ENCODE assay signal across 2 cellular contexts in the genomic region with DNA sequence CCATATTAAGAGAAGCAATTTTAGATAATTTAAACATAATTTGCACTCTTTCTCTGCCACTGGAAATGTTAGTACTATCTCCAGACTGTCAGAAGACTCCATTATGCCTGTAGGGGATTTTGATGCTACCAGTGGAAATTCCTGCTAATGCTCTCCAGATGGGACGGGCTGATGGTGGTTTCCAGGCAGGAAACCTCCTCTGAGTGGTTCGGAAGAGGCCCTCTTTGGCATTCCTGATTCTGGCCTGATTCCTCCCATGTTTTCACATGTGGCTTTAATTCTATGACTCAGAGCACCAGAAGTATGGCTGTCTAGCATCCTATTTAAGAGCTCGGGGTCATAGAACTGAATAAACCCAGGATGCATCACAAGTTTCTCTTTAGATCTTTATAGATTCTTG.
TF ChIP-seq lines count a peak whose summit lies in the region.

No MANE protein-coding gene starts in this region.

TF ChIP-seq in GM23338, 12 proteins besides CTCF, POLR2A, EP300 and RAD21 (continued from another document):
- TF ChIP-seq, protein P1, sequence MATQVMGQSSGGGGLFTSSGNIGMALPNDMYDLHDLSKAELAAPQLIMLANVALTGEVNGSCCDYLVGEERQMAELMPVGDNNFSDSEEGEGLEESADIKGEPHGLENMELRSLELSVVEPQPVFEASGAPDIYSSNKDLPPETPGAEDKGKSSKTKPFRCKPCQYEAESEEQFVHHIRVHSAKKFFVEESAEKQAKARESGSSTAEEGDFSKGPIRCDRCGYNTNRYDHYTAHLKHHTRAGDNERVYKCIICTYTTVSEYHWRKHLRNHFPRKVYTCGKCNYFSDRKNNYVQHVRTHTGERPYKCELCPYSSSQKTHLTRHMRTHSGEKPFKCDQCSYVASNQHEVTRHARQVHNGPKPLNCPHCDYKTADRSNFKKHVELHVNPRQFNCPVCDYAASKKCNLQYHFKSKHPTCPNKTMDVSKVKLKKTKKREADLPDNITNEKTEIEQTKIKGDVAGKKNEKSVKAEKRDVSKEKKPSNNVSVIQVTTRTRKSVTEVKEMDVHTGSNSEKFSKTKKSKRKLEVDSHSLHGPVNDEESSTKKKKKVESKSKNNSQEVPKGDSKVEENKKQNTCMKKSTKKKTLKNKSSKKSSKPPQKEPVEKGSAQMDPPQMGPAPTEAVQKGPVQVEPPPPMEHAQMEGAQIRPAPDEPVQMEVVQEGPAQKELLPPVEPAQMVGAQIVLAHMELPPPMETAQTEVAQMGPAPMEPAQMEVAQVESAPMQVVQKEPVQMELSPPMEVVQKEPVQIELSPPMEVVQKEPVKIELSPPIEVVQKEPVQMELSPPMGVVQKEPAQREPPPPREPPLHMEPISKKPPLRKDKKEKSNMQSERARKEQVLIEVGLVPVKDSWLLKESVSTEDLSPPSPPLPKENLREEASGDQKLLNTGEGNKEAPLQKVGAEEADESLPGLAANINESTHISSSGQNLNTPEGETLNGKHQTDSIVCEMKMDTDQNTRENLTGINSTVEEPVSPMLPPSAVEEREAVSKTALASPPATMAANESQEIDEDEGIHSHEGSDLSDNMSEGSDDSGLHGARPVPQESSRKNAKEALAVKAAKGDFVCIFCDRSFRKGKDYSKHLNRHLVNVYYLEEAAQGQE (IDR thresholded peaks at IDR 0.05; ENCODE audit: unreplicated experiment), result no peak
- TF ChIP-seq, protein P2, sequence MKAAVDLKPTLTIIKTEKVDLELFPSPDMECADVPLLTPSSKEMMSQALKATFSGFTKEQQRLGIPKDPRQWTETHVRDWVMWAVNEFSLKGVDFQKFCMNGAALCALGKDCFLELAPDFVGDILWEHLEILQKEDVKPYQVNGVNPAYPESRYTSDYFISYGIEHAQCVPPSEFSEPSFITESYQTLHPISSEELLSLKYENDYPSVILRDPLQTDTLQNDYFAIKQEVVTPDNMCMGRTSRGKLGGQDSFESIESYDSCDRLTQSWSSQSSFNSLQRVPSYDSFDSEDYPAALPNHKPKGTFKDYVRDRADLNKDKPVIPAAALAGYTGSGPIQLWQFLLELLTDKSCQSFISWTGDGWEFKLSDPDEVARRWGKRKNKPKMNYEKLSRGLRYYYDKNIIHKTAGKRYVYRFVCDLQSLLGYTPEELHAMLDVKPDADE (IDR thresholded peaks at IDR 0.05), result no peak
- no peak for TF ChIP-seq STAT1 (IDR thresholded peaks at IDR 0.05; ENCODE audit: unreplicated experiment)
- no peak for TF ChIP-seq CREB1 (CRISPR knock-in tag; IDR thresholded peaks at IDR 0.05; ENCODE audit: low read depth)
- TF ChIP-seq JUNB (IDR thresholded peaks at IDR 0.05; ENCODE audit: unreplicated experiment), result no peak
- TF ChIP-seq EZH2 (IDR thresholded peaks at IDR 0.05; ENCODE audit: low read depth, unreplicated experiment), result no peak
- no peak for TF ChIP-seq ZNF114 (CRISPR knock-in tag; IDR thresholded peaks at IDR 0.05)
- no peak for TF ChIP-seq ZNF331 (CRISPR knock-in tag; IDR thresholded peaks at IDR 0.05; ENCODE audit: low read depth)
- no peak for TF ChIP-seq POLR2AphosphoS5 (IDR thresholded peaks at IDR 0.05; ENCODE audit: low read depth)
- TF ChIP-seq, protein P3, sequence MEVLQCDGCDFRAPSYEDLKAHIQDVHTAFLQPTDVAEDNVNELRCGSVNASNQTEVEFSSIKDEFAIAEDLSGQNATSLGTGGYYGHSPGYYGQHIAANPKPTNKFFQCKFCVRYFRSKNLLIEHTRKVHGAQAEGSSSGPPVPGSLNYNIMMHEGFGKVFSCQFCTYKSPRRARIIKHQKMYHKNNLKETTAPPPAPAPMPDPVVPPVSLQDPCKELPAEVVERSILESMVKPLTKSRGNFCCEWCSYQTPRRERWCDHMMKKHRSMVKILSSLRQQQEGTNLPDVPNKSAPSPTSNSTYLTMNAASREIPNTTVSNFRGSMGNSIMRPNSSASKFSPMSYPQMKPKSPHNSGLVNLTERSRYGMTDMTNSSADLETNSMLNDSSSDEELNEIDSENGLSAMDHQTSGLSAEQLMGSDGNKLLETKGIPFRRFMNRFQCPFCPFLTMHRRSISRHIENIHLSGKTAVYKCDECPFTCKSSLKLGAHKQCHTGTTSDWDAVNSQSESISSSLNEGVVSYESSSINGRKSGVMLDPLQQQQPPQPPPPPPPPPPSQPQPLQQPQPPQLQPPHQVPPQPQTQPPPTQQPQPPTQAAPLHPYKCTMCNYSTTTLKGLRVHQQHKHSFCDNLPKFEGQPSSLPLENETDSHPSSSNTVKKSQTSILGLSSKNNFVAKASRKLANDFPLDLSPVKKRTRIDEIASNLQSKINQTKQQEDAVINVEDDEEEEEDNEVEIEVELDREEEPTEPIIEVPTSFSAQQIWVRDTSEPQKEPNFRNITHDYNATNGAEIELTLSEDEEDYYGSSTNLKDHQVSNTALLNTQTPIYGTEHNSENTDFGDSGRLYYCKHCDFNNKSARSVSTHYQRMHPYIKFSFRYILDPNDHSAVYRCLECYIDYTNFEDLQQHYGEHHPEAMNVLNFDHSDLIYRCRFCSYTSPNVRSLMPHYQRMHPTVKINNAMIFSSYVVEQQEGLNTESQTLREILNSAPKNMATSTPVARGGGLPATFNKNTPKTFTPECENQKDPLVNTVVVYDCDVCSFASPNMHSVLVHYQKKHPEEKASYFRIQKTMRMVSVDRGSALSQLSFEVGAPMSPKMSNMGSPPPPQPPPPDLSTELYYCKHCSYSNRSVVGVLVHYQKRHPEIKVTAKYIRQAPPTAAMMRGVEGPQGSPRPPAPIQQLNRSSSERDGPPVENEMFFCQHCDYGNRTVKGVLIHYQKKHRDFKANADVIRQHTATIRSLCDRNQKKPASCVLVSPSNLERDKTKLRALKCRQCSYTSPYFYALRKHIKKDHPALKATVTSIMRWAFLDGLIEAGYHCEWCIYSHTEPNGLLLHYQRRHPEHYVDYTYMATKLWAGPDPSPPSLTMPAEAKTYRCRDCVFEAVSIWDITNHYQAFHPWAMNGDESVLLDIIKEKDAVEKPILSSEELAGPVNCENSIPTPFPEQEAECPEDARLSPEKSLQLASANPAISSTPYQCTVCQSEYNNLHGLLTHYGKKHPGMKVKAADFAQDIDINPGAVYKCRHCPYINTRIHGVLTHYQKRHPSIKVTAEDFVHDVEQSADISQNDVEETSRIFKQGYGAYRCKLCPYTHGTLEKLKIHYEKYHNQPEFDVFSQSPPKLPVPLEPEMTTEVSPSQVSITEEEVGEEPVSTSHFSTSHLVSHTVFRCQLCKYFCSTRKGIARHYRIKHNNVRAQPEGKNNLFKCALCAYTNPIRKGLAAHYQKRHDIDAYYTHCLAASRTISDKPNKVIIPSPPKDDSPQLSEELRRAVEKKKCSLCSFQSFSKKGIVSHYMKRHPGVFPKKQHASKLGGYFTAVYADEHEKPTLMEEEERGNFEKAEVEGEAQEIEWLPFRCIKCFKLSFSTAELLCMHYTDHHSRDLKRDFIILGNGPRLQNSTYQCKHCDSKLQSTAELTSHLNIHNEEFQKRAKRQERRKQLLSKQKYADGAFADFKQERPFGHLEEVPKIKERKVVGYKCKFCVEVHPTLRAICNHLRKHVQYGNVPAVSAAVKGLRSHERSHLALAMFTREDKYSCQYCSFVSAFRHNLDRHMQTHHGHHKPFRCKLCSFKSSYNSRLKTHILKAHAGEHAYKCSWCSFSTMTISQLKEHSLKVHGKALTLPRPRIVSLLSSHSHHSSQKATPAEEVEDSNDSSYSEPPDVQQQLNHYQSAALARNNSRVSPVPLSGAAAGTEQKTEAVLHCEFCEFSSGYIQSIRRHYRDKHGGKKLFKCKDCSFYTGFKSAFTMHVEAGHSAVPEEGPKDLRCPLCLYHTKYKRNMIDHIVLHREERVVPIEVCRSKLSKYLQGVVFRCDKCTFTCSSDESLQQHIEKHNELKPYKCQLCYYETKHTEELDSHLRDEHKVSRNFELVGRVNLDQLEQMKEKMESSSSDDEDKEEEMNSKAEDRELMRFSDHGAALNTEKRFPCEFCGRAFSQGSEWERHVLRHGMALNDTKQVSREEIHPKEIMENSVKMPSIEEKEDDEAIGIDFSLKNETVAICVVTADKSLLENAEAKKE (CRISPR knock-in tag; IDR thresholded peaks at IDR 0.05), result no peak

TF ChIP-seq in WTC11, 78 proteins besides CTCF, POLR2A, EP300 and RAD21 (continued from another document and continues in another):
- TF ChIP-seq, protein P4, sequence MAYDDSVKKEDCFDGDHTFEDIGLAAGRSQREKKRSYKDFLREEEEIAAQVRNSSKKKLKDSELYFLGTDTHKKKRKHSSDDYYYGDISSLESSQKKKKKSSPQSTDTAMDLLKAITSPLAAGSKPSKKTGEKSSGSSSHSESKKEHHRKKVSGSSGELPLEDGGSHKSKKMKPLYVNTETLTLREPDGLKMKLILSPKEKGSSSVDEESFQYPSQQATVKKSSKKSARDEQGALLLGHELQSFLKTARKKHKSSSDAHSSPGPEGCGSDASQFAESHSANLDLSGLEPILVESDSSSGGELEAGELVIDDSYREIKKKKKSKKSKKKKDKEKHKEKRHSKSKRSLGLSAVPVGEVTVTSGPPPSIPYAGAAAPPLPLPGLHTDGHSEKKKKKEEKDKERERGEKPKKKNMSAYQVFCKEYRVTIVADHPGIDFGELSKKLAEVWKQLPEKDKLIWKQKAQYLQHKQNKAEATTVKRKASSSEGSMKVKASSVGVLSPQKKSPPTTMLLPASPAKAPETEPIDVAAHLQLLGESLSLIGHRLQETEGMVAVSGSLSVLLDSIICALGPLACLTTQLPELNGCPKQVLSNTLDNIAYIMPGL (CRISPR knock-in tag; IDR thresholded peaks at IDR 0.05), result no peak
- no peak for TF ChIP-seq RELA (CRISPR knock-in tag; IDR thresholded peaks at IDR 0.05; ENCODE audit: borderline replicate concordance)
- no peak for TF ChIP-seq IRF2 (CRISPR knock-in tag; IDR thresholded peaks at IDR 0.05; ENCODE audit: borderline replicate concordance, low read depth)
- TF ChIP-seq, protein P5, sequence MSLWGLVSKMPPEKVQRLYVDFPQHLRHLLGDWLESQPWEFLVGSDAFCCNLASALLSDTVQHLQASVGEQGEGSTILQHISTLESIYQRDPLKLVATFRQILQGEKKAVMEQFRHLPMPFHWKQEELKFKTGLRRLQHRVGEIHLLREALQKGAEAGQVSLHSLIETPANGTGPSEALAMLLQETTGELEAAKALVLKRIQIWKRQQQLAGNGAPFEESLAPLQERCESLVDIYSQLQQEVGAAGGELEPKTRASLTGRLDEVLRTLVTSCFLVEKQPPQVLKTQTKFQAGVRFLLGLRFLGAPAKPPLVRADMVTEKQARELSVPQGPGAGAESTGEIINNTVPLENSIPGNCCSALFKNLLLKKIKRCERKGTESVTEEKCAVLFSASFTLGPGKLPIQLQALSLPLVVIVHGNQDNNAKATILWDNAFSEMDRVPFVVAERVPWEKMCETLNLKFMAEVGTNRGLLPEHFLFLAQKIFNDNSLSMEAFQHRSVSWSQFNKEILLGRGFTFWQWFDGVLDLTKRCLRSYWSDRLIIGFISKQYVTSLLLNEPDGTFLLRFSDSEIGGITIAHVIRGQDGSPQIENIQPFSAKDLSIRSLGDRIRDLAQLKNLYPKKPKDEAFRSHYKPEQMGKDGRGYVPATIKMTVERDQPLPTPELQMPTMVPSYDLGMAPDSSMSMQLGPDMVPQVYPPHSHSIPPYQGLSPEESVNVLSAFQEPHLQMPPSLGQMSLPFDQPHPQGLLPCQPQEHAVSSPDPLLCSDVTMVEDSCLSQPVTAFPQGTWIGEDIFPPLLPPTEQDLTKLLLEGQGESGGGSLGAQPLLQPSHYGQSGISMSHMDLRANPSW (CRISPR knock-in tag; conservative IDR thresholded peaks at IDR 0.05; ENCODE audit: low read depth), result no peak
- TF ChIP-seq, protein P6, sequence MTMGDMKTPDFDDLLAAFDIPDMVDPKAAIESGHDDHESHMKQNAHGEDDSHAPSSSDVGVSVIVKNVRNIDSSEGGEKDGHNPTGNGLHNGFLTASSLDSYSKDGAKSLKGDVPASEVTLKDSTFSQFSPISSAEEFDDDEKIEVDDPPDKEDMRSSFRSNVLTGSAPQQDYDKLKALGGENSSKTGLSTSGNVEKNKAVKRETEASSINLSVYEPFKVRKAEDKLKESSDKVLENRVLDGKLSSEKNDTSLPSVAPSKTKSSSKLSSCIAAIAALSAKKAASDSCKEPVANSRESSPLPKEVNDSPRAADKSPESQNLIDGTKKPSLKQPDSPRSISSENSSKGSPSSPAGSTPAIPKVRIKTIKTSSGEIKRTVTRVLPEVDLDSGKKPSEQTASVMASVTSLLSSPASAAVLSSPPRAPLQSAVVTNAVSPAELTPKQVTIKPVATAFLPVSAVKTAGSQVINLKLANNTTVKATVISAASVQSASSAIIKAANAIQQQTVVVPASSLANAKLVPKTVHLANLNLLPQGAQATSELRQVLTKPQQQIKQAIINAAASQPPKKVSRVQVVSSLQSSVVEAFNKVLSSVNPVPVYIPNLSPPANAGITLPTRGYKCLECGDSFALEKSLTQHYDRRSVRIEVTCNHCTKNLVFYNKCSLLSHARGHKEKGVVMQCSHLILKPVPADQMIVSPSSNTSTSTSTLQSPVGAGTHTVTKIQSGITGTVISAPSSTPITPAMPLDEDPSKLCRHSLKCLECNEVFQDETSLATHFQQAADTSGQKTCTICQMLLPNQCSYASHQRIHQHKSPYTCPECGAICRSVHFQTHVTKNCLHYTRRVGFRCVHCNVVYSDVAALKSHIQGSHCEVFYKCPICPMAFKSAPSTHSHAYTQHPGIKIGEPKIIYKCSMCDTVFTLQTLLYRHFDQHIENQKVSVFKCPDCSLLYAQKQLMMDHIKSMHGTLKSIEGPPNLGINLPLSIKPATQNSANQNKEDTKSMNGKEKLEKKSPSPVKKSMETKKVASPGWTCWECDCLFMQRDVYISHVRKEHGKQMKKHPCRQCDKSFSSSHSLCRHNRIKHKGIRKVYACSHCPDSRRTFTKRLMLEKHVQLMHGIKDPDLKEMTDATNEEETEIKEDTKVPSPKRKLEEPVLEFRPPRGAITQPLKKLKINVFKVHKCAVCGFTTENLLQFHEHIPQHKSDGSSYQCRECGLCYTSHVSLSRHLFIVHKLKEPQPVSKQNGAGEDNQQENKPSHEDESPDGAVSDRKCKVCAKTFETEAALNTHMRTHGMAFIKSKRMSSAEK (CRISPR knock-in tag; IDR thresholded peaks at IDR 0.05; ENCODE audit: borderline replicate concordance), result no peak
- TF ChIP-seq, protein P7, sequence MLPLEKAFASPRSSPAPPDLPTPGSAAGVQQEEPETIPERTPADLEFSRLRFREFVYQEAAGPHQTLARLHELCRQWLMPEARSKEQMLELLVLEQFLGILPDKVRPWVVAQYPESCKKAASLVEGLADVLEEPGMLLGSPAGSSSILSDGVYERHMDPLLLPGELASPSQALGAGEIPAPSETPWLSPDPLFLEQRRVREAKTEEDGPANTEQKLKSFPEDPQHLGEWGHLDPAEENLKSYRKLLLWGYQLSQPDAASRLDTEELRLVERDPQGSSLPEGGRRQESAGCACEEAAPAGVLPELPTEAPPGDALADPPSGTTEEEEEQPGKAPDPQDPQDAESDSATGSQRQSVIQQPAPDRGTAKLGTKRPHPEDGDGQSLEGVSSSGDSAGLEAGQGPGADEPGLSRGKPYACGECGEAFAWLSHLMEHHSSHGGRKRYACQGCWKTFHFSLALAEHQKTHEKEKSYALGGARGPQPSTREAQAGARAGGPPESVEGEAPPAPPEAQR (CRISPR knock-in tag; IDR thresholded peaks at IDR 0.05), result no peak
- no peak for TF ChIP-seq FOXP1 (CRISPR knock-in tag; IDR thresholded peaks at IDR 0.05; ENCODE audit: borderline replicate concordance)
- TF ChIP-seq, protein P8, sequence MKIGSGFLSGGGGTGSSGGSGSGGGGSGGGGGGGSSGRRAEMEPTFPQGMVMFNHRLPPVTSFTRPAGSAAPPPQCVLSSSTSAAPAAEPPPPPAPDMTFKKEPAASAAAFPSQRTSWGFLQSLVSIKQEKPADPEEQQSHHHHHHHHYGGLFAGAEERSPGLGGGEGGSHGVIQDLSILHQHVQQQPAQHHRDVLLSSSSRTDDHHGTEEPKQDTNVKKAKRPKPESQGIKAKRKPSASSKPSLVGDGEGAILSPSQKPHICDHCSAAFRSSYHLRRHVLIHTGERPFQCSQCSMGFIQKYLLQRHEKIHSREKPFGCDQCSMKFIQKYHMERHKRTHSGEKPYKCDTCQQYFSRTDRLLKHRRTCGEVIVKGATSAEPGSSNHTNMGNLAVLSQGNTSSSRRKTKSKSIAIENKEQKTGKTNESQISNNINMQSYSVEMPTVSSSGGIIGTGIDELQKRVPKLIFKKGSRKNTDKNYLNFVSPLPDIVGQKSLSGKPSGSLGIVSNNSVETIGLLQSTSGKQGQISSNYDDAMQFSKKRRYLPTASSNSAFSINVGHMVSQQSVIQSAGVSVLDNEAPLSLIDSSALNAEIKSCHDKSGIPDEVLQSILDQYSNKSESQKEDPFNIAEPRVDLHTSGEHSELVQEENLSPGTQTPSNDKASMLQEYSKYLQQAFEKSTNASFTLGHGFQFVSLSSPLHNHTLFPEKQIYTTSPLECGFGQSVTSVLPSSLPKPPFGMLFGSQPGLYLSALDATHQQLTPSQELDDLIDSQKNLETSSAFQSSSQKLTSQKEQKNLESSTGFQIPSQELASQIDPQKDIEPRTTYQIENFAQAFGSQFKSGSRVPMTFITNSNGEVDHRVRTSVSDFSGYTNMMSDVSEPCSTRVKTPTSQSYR (CRISPR knock-in tag; IDR thresholded peaks at IDR 0.05), result no peak
